8 cellular contexts compared by ENCODE assay signal in the genomic region with DNA sequence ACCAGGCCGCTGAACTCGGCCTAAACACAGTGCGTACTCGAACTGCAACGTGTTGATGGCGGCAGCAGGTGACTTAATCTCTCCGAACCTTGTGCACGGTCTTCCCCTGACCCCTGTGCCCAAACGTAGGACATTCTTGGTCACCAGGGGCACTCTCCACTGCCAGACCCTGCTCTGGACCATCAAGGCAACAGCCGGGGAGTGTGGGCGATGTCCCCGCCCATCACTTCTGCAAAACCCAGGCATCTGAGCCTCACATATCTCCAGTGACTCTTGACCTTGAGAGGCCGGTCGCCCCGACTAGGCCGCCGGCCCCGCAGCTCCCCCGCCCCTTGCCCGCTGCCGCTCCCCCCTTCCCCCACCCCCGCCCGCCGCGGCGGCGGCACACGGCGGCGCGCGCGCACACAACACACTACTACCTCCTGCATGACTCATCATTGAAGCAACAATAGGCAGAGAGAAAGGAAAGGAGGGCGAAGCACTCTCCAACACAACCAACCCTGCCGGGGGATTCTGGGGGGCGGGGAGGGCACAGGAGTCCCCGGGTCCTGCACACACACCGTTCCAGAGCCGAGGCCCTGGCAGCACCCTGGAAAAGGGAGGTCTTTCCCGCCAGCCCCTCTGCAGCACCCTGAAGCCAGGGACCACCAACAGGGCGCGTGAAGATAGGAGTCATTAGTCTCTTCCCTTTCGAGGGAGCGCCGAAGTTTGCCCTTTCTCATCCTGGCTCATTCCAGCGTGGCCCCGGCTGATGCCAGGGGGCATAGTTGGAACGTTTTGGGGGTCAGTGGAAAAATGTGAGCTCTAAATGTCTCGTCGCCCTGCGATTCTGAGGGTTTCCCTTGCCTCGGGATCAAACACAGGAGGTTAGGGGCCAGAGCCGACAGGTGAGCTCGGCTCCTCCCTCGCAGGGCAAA. TPM values are rescaled to one million over a fixed set of nuclear protein-coding genes. Genes with fewer than 3 reads are reported as not detected.
A peak's percentile ranks its signal among the peaks of the same experiment; 100 is the strongest.
DNase-seq lines count a peak whose midpoint lies in the region; ATAC-seq and TF ChIP-seq lines count a peak whose summit lies in the region.

No MANE protein-coding gene starts in this region.

- TF ChIP-seq CTCF in endodermal cell (conservative IDR thresholded peaks at IDR 0.05) (no peak), mucosa of descending colon (IDR thresholded peaks at IDR 0.05) (no peak)

- peaks cover 26% of the 10 kb centered on the region for H3K4me1 Mint-ChIP-seq in endodermal cell

- H3K27me3 ChIP-seq in endodermal cell (ENCODE audit: control insufficient read depth, insufficient read depth, low read length, poor library complexity, severe bottlenecking) (no peaks in the 10 kb centered on the region), stomach smooth muscle (ENCODE audit: control insufficient read depth in 1 of 2, insufficient read depth in 2 of 2, low read length in 2 of 2) (no peaks in the 10 kb centered on the region)

- no peaks in the 10 kb centered on the region for H3K9me3 Mint-ChIP-seq in endodermal cell

- no peaks in the 10 kb centered on the region for H3K9me3 ChIP-seq in endodermal cell (ENCODE audit: control insufficient read depth, low read length)
- no peaks in the 10 kb centered on the region for H3K9me3 ChIP-seq in mucosa of descending colon
- H3K9me3 ChIP-seq in stomach smooth muscle (ENCODE audit: control insufficient read depth in 2 of 2, low read length in 2 of 2), result no peaks in the 10 kb centered on the region

- no peaks in the 10 kb centered on the region for H3K36me3 Mint-ChIP-seq in endodermal cell (ENCODE audit: low read depth)

- H3K9ac ChIP-seq in endodermal cell (ENCODE audit: extremely low read depth, low read length, poor library complexity, severe bottlenecking) (peak overlapping the region; percentile 97), stomach smooth muscle (ENCODE audit: low read length in 2 of 2) (peak overlapping the region; percentile 94 to 100)

- H3K4me3 ChIP-seq in endodermal cell (ENCODE audit: low read length) (peak overlapping the region; percentile 96), mucosa of descending colon (peak overlapping the region; percentile 98), stomach smooth muscle (ENCODE audit: low read length in 2 of 2) (peak overlapping the region; percentile 83 to 96)

- H3K36me3 ChIP-seq in endodermal cell (ENCODE audit: control insufficient read depth, insufficient read depth, low read length) (no peaks in the 10 kb centered on the region), mucosa of descending colon (ENCODE audit: low read depth) (peaks cover 11% of the 10 kb centered on the region), stomach smooth muscle (ENCODE audit: control insufficient read depth in 2 of 2, insufficient read depth in 2 of 2, low read length in 2 of 2) (no peaks in the 10 kb centered on the region)

- DNase-seq in DMS 273 (lab: John Stamatoyannopoulos, UW; ENCODE audit: unreplicated experiment) (peak; percentile 54), DMS 273 treated with DMSO at 0.1 percent for 48 hours (lab: John Stamatoyannopoulos, UW) (no peak), NOMO-1 (lab: John Stamatoyannopoulos, UW; ENCODE audit: unreplicated experiment in 2 of 2) (peak; percentile 72 to 76), activated T-cell treated with anti-CD3 and anti-CD28 coated beads for 1 hour (ENCODE audit: low read depth) (peak; percentile 50), endodermal cell (peak; percentile 94), mucosa of descending colon (peak; percentile 60 to 85 (median 78)), COLO829 (ENCODE audit: low spot score) (no peak)

- H3K27ac Mint-ChIP-seq in endodermal cell, result peak overlapping the region; percentile 99

- intact Hi-C loops in mucosa of descending colon (cut with DNase I, micrococcal nuclease), result no loop called here

- H3K4me1 ChIP-seq in endodermal cell (ENCODE audit: control insufficient read depth, insufficient read depth, low read length) (peaks cover 22% of the 10 kb centered on the region), mucosa of descending colon (ENCODE audit: low read depth) (peaks cover 64% of the 10 kb centered on the region), stomach smooth muscle (ENCODE audit: control insufficient read depth, insufficient read depth, low read length) (peaks cover 79% of the 10 kb centered on the region)

- H3K4me3 Mint-ChIP-seq in endodermal cell, result peak overlapping the region; percentile 86

- H3K27me3 Mint-ChIP-seq in endodermal cell (ENCODE audit: insufficient read depth), result no peaks in the 10 kb centered on the region

- peak; percentile 7 for ATAC-seq in mucosa of descending colon

- H3K27ac ChIP-seq in endodermal cell (ENCODE audit: low read depth, low read length), result peak overlapping the region; percentile 96
- H3K27ac ChIP-seq in stomach smooth muscle (ENCODE audit: low read length), result peak overlapping the region; percentile 99

- WGBS in endodermal cell (ENCODE audit: insufficient coverage in 1 of 2, insufficient read length in 1 of 2), 2 experiments, result 9 to 21% methylated on average over 17 to 40 of the region's 55 CpGs

RNA-seq across cellular contexts. Expression of gene MNT, which starts 1.9 kb away (rescaled TPM):
- 10 to 100 TPM; 25.3 to 30.2 TPM for total RNA-seq in endodermal cell
- polyA plus RNA-seq in endodermal cell (2013, experiment 1 of 2), result 19.1 TPM
- polyA plus RNA-seq in endodermal cell (2013, experiment 2 of 2), result 20.1 TPM
- 10 to 100 TPM; 22.8 to 39.1 (median 25.2) TPM for total RNA-seq in mucosa of descending colon

Comparison
In these comparisons a context has a peak if more than half of its experiments do, and no peak if none do; other contexts are left out.
1. DNase-seq: peak in DMS 273 (single experiment), NOMO-1 (2 of 2), activated T-cell treated with anti-CD3 and anti-CD28 coated beads for 1 hour (single experiment), endodermal cell (single experiment) and mucosa of descending colon (3 of 3); none in DMS 273 treated with DMSO at 0.1 percent for 48 hours (single experiment) and COLO829 (single experiment).
2. Peak in every context shown above with its lines, with median percentiles within 50 percentile points of each other: H3K4me3 ChIP-seq.